ENCODE assay signal across 8 cellular contexts in genomic region chr12:13044859-13045384, GRCh38. TPM values are rescaled to one million over a fixed set of nuclear protein-coding genes. Genes with fewer than 3 reads are reported as not detected.
A peak's percentile ranks its signal among the peaks of the same experiment; 100 is the strongest.
DNase-seq lines count a peak whose midpoint lies in the region; ATAC-seq and TF ChIP-seq lines count a peak whose summit lies in the region.

No MANE protein-coding gene starts in this region.

- TF ChIP-seq CTCF in HEK293 (tag by site-specific recombination; IDR thresholded peaks at IDR 0.05) (no peak), brain (conservative IDR thresholded peaks at IDR 0.05) (no peak), mesothelial cell of epicardium (IDR thresholded peaks at IDR 0.05; ENCODE audit: unreplicated experiment) (no peak)

- H3K27me3 Mint-ChIP-seq in brain: peaks cover 10% of the 10 kb centered on the region
- H3K27me3 Mint-ChIP-seq in mesothelial cell of epicardium (ENCODE audit: low read depth): no peaks in the 10 kb centered on the region

- H3K27ac Mint-ChIP-seq in brain (peak overlapping the region; percentile 30 to 88 (median 69)), mesothelial cell of epicardium (no peak overlapping the region)

- peaks cover 61% of the 10 kb centered on the region for H3K4me1 Mint-ChIP-seq in brain
- peaks cover 36% of the 10 kb centered on the region for H3K4me1 Mint-ChIP-seq in mesothelial cell of epicardium

- CTCF ChIA-PET in HEK293 (lab: Yijun Ruan, JAX): interaction anchor here (0.7 to 2.8 kb wide), 5 partner anchors 10 to 308 kb away, joined by 3 to 9 read pairs (median 4); no protein-coding TSS in a partner anchor

- H3K36me3 Mint-ChIP-seq in brain: peaks cover 8% of the 10 kb centered on the region
- H3K36me3 Mint-ChIP-seq in mesothelial cell of epicardium: no peaks in the 10 kb centered on the region

- H3K9me3 Mint-ChIP-seq in brain: no peaks in the 10 kb centered on the region
- H3K9me3 Mint-ChIP-seq in mesothelial cell of epicardium: no peaks in the 10 kb centered on the region

- peak; percentile 9 for DNase-seq in ACHN
- DNase-seq in mesothelial cell of epicardium (ENCODE audit: low spot score in 2 of 2, unreplicated experiment in 2 of 2): no peak
- no peak for DNase-seq in AML-193 (lab: John Stamatoyannopoulos, UW)
- no peak for DNase-seq in stimulated activated CD4-positive, alpha-beta T cell treated with anti-CD3 and anti-CD28 coated beads, Interleukin-2, amount 100 ng/mL, for 48 hours
- no peak for DNase-seq in DMS79 (lab: John Stamatoyannopoulos, UW)

- H3K9me3 ChIP-seq in HEK293 (ENCODE audit: control insufficient read depth, insufficient read depth, low read depth, low read length): no peaks in the 10 kb centered on the region

- POLR2A ChIA-PET in HEK293 (lab: Yijun Ruan, JAX): interaction anchor here (1.4 kb wide), 1 partner anchor 37 kb away, joined by 3 read pairs; no protein-coding TSS in a partner anchor

- H3K4me3 ChIP-seq in HEK293 (ENCODE audit: low read depth, low read length): peak overlapping the region; percentile 96

- in situ Hi-C loops in ACHN (cut with HindIII; ENCODE audit: low pct_ligation_motif_present, low pct_unique_long_range_greater_than_20kb, low sequenced_read_pairs): no loop called here

- peaks cover 17% of the 10 kb centered on the region; the same call in 1 of the 2 replicates for H3K4me1 ChIP-seq in HEK293 (ENCODE audit: control insufficient read depth, insufficient read depth, low read length)

- no peaks in the 10 kb centered on the region for H3K36me3 ChIP-seq in HEK293 (ENCODE audit: control insufficient read depth in 2 of 2, insufficient read depth in 1 of 2, low read length in 2 of 2)

- no peak for ATAC-seq in GM18517 (IDR thresholded peaks at IDR 0.05; ENCODE audit: unreplicated experiment)

- H3K4me3 Mint-ChIP-seq in brain (peak overlapping the region; percentile 88 to 97 (median 95)), mesothelial cell of epicardium (peak overlapping the region; percentile 75)

- H3K27ac ChIP-seq in HEK293 (ENCODE audit: extremely low read depth, low read depth, low read length): peak overlapping the region; percentile 77; the same call in 1 of the 2 replicates

TF ChIP-seq in HEK293, 187 proteins besides CTCF, POLR2A, EP300 and RAD21 (continues in another document):
- TF ChIP-seq ZNF704 (tag by site-specific recombination; IDR thresholded peaks at IDR 0.05) (no peak), ZNF280D (tag by site-specific recombination; IDR thresholded peaks at IDR 0.05) (no peak), ZNF112 (tag by site-specific recombination; IDR thresholded peaks at IDR 0.05) (no peak), GLI4 (tag by site-specific recombination; IDR thresholded peaks at IDR 0.05) (0 out of 2 replicates have a peak, but pooled peaks have one; percentile 8), ZNF645 (tag by site-specific recombination; IDR thresholded peaks at IDR 0.05) (no peak), ZFP3 (tag by site-specific recombination; IDR thresholded peaks at IDR 0.05; ENCODE audit: low read depth) (no peak), ZNF362 (tag by site-specific recombination; IDR thresholded peaks at IDR 0.05) (peak; percentile 68; the same call in 1 of the 2 replicates), ZSCAN18 (tag by site-specific recombination; IDR thresholded peaks at IDR 0.05) (no peak), ZNF394 (tag by site-specific recombination; IDR thresholded peaks at IDR 0.05; ENCODE audit: borderline replicate concordance) (no peak), ZNF626 (tag by site-specific recombination; IDR thresholded peaks at IDR 0.05) (no peak), ZNF701 (tag by site-specific recombination; IDR thresholded peaks at IDR 0.05) (no peak), ZNF280C (tag by site-specific recombination; IDR thresholded peaks at IDR 0.05) (no peak), ZSCAN16 (tag by site-specific recombination; IDR thresholded peaks at IDR 0.05) (no peak), ZNF785 (tag by site-specific recombination; IDR thresholded peaks at IDR 0.05) (no peak), ZFP37 (tag by site-specific recombination; IDR thresholded peaks at IDR 0.05) (no peak)

RNA-seq across cellular contexts. Expression of gene FAM234B, which starts 0.7 kb away (rescaled TPM):
- polyA plus RNA-seq in brain (ENCODE audit: insufficient read depth, low read depth, low replicate concordance): 17.1 TPM
- total RNA-seq in mesothelial cell of epicardium: 8.6 to 9.5 TPM (median 9.1 TPM) in 3 replicates

RNA-seq across cellular contexts. Expression of gene HEBP1, which starts 44.9 kb away (rescaled TPM):
- polyA plus RNA-seq in brain (ENCODE audit: insufficient read depth, low read depth, low replicate concordance): 57.4 TPM
- total RNA-seq in mesothelial cell of epicardium: 55.0 to 63.5 TPM (median 58.6 TPM) in 3 replicates

RNA-seq across cellular contexts. Expression of gene GSG1, which starts 58.5 kb away (rescaled TPM):
- not detected for polyA plus RNA-seq in brain (ENCODE audit: insufficient read depth, low read depth, low replicate concordance)
- total RNA-seq in mesothelial cell of epicardium: not detected in 3 replicates
